ENCODE assay signal across 9 cellular contexts in genomic region chr10:106836923-106837322, GRCh38.
DNase-seq lines count a peak whose midpoint lies in the region; ATAC-seq and TF ChIP-seq lines count a peak whose summit lies in the region.
"Had no signal": no experiment of that assay in that cellular context is flagged by ENCODE, and none has a peak within 500 bp of the region (broad histone marks: within the 10 kb centered on the region; RNA-seq: fewer than 3 reads in every experiment).

No MANE protein-coding gene starts in this region.

- H3K4me3 ChIP-seq in left ventricle myocardium inferior (no peak overlapping the region), upper lobe of right lung (no peak overlapping the region), dorsolateral prefrontal cortex (no peak overlapping the region)
- H3K4me3 ChIP-seq: SK-N-MC had no signal

- H3K27me3 ChIP-seq in left ventricle myocardium inferior (ENCODE audit: low read depth) (no peaks in the 10 kb centered on the region), upper lobe of right lung (no peaks in the 10 kb centered on the region), dorsolateral prefrontal cortex (no peaks in the 10 kb centered on the region)

- DNase-seq in Right ventricle myocardium inferior (ENCODE audit: missing footprints) (no peak), left ventricle myocardium inferior (no peak), RPMI8226 (peak; percentile 73), upper lobe of right lung (no peak), AG20443 (ENCODE audit: low spot score) (no peak), dorsolateral prefrontal cortex (no peak), amniotic stem cell (lab: John Stamatoyannopoulos, UW) (no peak)

- H3K36me3 ChIP-seq in left ventricle myocardium inferior (no peaks in the 10 kb centered on the region), upper lobe of right lung (no peaks in the 10 kb centered on the region)

- no peak for TF ChIP-seq CTCF in left ventricle myocardium inferior (IDR thresholded peaks at IDR 0.05; ENCODE audit: borderline replicate concordance)
- no peak for TF ChIP-seq CTCF in upper lobe of right lung (IDR thresholded peaks at IDR 0.05)
- TF ChIP-seq CTCF in dorsolateral prefrontal cortex (IDR thresholded peaks at IDR 0.05 in 54 of 56, conservative IDR thresholded peaks at IDR 0.05 in 2 of 56; ENCODE audit: low read depth in 1 of 56, partially characterized antibody in 56 of 56), result no peak

- ATAC-seq in Right ventricle myocardium inferior, result peak; percentile 23
- peak; percentile 95 for ATAC-seq in HG03039 (IDR thresholded peaks at IDR 0.05; ENCODE audit: unreplicated experiment)
- peak; percentile 79 for ATAC-seq in upper lobe of right lung

- H3K4me1 ChIP-seq in left ventricle myocardium inferior (no peaks in the 10 kb centered on the region), upper lobe of right lung (no peaks in the 10 kb centered on the region)

- intact Hi-C loops in Right ventricle myocardium inferior (cut with DNase I), result no loop called here
- intact Hi-C loops in left ventricle myocardium inferior (cut with micrococcal nuclease), result no loop called here
- intact Hi-C loops in upper lobe of right lung (cut with DNase I), result no loop called here
- intact Hi-C loops in dorsolateral prefrontal cortex (cut with DNase I), result no loop called here

- no peaks in the 10 kb centered on the region for H3K9me3 ChIP-seq in left ventricle myocardium inferior (replicated peaks)
- H3K9me3 ChIP-seq in upper lobe of right lung, result no peaks in the 10 kb centered on the region

- H3K27ac ChIP-seq in left ventricle myocardium inferior (replicated peaks) (no peak overlapping the region), upper lobe of right lung (no peak overlapping the region), dorsolateral prefrontal cortex (peak overlapping the region in 1 of 59 donors; percentile 60)
- H3K27ac ChIP-seq: SK-N-MC had no signal

Comparison
In these comparisons a context has a peak if more than half of its experiments do, and no peak if none do; other contexts are left out.
1. ATAC-seq: peak in every context shown above with its lines; median percentile 95 in HG03039; 79 in upper lobe of right lung; 23 in Right ventricle myocardium inferior.